ENCODE assay signal across 18 cellular contexts in the genomic region with DNA sequence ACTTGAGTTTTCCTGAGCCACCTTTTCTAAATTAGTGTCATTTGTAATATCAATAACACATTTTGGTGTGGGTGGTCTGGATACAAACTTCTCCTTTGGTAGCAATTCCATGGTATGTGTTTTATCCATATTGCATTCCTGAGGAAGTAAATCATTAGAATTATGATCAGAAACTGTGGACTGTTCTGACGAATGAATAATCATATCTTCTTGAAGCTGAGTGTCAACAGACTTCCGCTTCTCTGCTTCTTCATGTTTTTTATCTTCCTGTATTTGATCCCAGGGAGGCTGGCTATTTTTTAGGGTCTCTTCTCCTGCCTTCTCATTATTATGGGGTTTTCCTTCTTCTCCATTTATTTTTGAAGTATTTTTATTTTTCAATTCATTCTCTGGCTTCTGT.
DNase-seq lines count a peak whose midpoint lies in the region; ATAC-seq, FAIRE-seq and TF ChIP-seq lines count a peak whose summit lies in the region.
"Had no signal": no experiment of that assay in that cellular context is flagged by ENCODE, and none has a peak within 500 bp of the region (broad histone marks: within the 10 kb centered on the region; RNA-seq: fewer than 3 reads in every experiment).

No MANE protein-coding gene starts in this region.

- H3K27me3 Mint-ChIP-seq in activated CD4-positive, alpha-beta T cell treated with anti-CD3 and anti-CD28 coated beads for 36 hours: no peaks in the 10 kb centered on the region
- no peaks in the 10 kb centered on the region for H3K27me3 Mint-ChIP-seq in activated CD4-positive, alpha-beta T cell treated with anti-CD3 and anti-CD28 coated beads, Interleukin-2, amount 10 ng/mL, durations not matched to agents 7 days and 5 days
- no peaks in the 10 kb centered on the region for H3K27me3 Mint-ChIP-seq in nephron progenitor cell (ENCODE audit: low read depth, poor library complexity)

- POLR2A ChIA-PET in activated CD4-positive, alpha-beta T cell treated with anti-CD3 and anti-CD28 coated beads for 36 hours (lab: Charles Lee): no interaction called here
- POLR2A ChIA-PET in activated CD4-positive, alpha-beta T cell treated with anti-CD3 and anti-CD28 coated beads, Interleukin-2, amount 10 ng/mL, durations not matched to agents 7 days and 5 days (lab: Charles Lee): no interaction called here
- POLR2A ChIA-PET in GM12878 (lab: Charles Lee): no interaction called here

- no peak for TF ChIP-seq EP300 in GM12878 (IDR thresholded peaks at IDR 0.05; ENCODE audit: borderline replicate concordance in 1 of 2, control insufficient read depth in 1 of 2, low read depth in 2 of 2, low read length in 2 of 2)

- peaks cover 46% of the 10 kb centered on the region for H3K36me3 Mint-ChIP-seq in activated CD4-positive, alpha-beta T cell treated with anti-CD3 and anti-CD28 coated beads for 36 hours (ENCODE audit: low read depth)
- peaks cover 40% of the 10 kb centered on the region for H3K36me3 Mint-ChIP-seq in activated CD4-positive, alpha-beta T cell treated with anti-CD3 and anti-CD28 coated beads, Interleukin-2, amount 10 ng/mL, durations not matched to agents 7 days and 5 days (ENCODE audit: low read depth)
- peaks cover 58% of the 10 kb centered on the region for H3K36me3 Mint-ChIP-seq in nephron progenitor cell (ENCODE audit: low read depth)

- H3K9me3 Mint-ChIP-seq in activated CD4-positive, alpha-beta T cell treated with anti-CD3 and anti-CD28 coated beads for 36 hours (ENCODE audit: low read depth): no peaks in the 10 kb centered on the region
- peaks cover 3% of the 10 kb centered on the region for H3K9me3 Mint-ChIP-seq in activated CD4-positive, alpha-beta T cell treated with anti-CD3 and anti-CD28 coated beads, Interleukin-2, amount 10 ng/mL, durations not matched to agents 7 days and 5 days
- peaks cover 5% of the 10 kb centered on the region for H3K9me3 Mint-ChIP-seq in nephron progenitor cell

- intact Hi-C loops in activated CD4-positive, alpha-beta T cell treated with anti-CD3 and anti-CD28 coated beads for 36 hours (cut with DNase I, micrococcal nuclease): loop anchor here in 1 of 2 experiments (10.0 kb wide), 1 partner anchor 140 kb away; no protein-coding TSS in a partner anchor
- intact Hi-C loops in GM12878 (cut with micrococcal nuclease; ENCODE audit: unreplicated experiment): loop anchor here (5.0 kb wide), 2 partner anchors 163 to 303 kb away; no protein-coding TSS in a partner anchor

- H3K4me1 Mint-ChIP-seq in activated CD4-positive, alpha-beta T cell treated with anti-CD3 and anti-CD28 coated beads for 36 hours: peaks cover 53% of the 10 kb centered on the region
- peaks cover 37% of the 10 kb centered on the region for H3K4me1 Mint-ChIP-seq in activated CD4-positive, alpha-beta T cell treated with anti-CD3 and anti-CD28 coated beads, Interleukin-2, amount 10 ng/mL, durations not matched to agents 7 days and 5 days
- H3K4me1 Mint-ChIP-seq in nephron progenitor cell: peaks cover 24% of the 10 kb centered on the region

- in situ Hi-C loops in GM12878 (cut with MboI): no loop called here

- no peak overlapping the region for H3K4me2 ChIP-seq in GM12878 (ENCODE audit: control insufficient read depth, insufficient read depth)
- H3K4me2 ChIP-seq: A549 had no signal

- DNase-seq in activated CD4-positive, alpha-beta T cell treated with anti-CD3 and anti-CD28 coated beads for 36 hours: no peak
- DNase-seq in activated CD4-positive, alpha-beta T cell treated with anti-CD3 and anti-CD28 coated beads, Interleukin-2, amount 10 ng/mL, durations not matched to agents 7 days and 5 days: no peak
- DNase-seq in HL-60 (ENCODE audit: low read depth in 1 of 2, low spot score in 1 of 2) (no peak), GM12878 (ENCODE audit: low read depth, low spot score) (no peak), nephron progenitor cell (no peak), cerebellum (ENCODE audit: low spot score) (no peak), NCI-H2227 treated with DMSO at 0.1 percent for 48 hours (lab: John Stamatoyannopoulos, UW) (no peak)
- DNase-seq: amniotic stem cell; dorsolateral prefrontal cortex; HCEC 1CT; NCI-H1417 treated with DMSO at 0.1 percent for 48 hours; NCI-H446 treated with DMSO at 0.1 percent for 48 hours; OCI-M1; stimulated activated CD4-positive, alpha-beta T cell treated with anti-CD3 and anti-CD28 coated beads, Interleukin-1b, Interleukin-23, amount 100 ng/mL, for 48 hours had no signal

- TF ChIP-seq CTCF in HL-60 (IDR thresholded peaks at IDR 0.05; ENCODE audit: insufficient read depth, low read length) (no peak), GM12878 (IDR thresholded peaks at IDR 0.05 in 2 of 3, conservative IDR thresholded peaks at IDR 0.05 in 1 of 3; ENCODE audit: control insufficient read depth in 2 of 3, extremely low read depth in 1 of 3, insufficient read depth in 1 of 3, low read depth in 3 of 3, low read length in 3 of 3) (no peak), nephron progenitor cell (IDR thresholded peaks at IDR 0.05) (no peak)

- SMC1A ChIA-PET in GM12878 (lab: Charles Lee; ENCODE audit: uncharacterized antibody, unreplicated experiment): interaction anchor here (0.5 to 5.7 kb wide), 8 partner anchors 11 to 157 kb away, joined by 3 to 46 read pairs (median 6); no protein-coding TSS in a partner anchor

- no peak overlapping the region for H2AFZ ChIP-seq in GM12878 (ENCODE audit: control insufficient read depth, low read depth, low read length)

- no peak for FAIRE-seq in GM12878 (lab: Jason Lieb, UNC)
- FAIRE-seq: A549 had no signal

- H3K4me3 Mint-ChIP-seq in activated CD4-positive, alpha-beta T cell treated with anti-CD3 and anti-CD28 coated beads for 36 hours: no peak overlapping the region
- no peak overlapping the region for H3K4me3 Mint-ChIP-seq in activated CD4-positive, alpha-beta T cell treated with anti-CD3 and anti-CD28 coated beads, Interleukin-2, amount 10 ng/mL, durations not matched to agents 7 days and 5 days
- no peak overlapping the region for H3K4me3 Mint-ChIP-seq in nephron progenitor cell
- H3K4me3 Mint-ChIP-seq: WTC11 had no signal

- CTCF ChIA-PET in activated CD4-positive, alpha-beta T cell treated with anti-CD3 and anti-CD28 coated beads for 36 hours (lab: Charles Lee): interaction anchor here (1.0 to 5.4 kb wide), 5 partner anchors 10 to 506 kb away, joined by 3 to 28 read pairs (median 4); no protein-coding TSS in a partner anchor
- CTCF ChIA-PET in activated CD4-positive, alpha-beta T cell treated with anti-CD3 and anti-CD28 coated beads, Interleukin-2, amount 10 ng/mL, durations not matched to agents 7 days and 5 days (lab: Charles Lee): interaction anchor here (1.0 to 1.4 kb wide), 3 partner anchors 10 to 24 kb away, joined by 3 read pairs; no protein-coding TSS in a partner anchor
- CTCF ChIA-PET in GM12878 (lab: Yijun Ruan, JAX): interaction anchor here (0.6 to 7.8 kb wide), 7 partner anchors 28 to 506 kb away, joined by 3 to 90 read pairs (median 4); no protein-coding TSS in a partner anchor

- H3K36me3 ChIP-seq in GM12878 (ENCODE audit: control insufficient read depth in 2 of 2, insufficient read depth in 2 of 2, low read length in 1 of 2): peaks cover 2 to 22% of the 10 kb centered on the region in 2 experiments

- peaks cover 48% of the 10 kb centered on the region for H3K79me2 ChIP-seq in GM12878 (ENCODE audit: control insufficient read depth, insufficient read depth, low read length)

- peak overlapping the region; percentile 58 for H3K27ac Mint-ChIP-seq in activated CD4-positive, alpha-beta T cell treated with anti-CD3 and anti-CD28 coated beads for 36 hours
- H3K27ac Mint-ChIP-seq in activated CD4-positive, alpha-beta T cell treated with anti-CD3 and anti-CD28 coated beads, Interleukin-2, amount 10 ng/mL, durations not matched to agents 7 days and 5 days: no peak overlapping the region
- peak overlapping the region; percentile 24 for H3K27ac Mint-ChIP-seq in nephron progenitor cell

- peak overlapping the region; percentile 36 for H3K27ac ChIP-seq in HL-60 (replicated peaks)
- H3K27ac ChIP-seq in GM12878 (ENCODE audit: control insufficient read depth, insufficient read depth): no peak overlapping the region
- H3K27ac ChIP-seq: A549 had no signal

- BruUV-seq in GM12878 (replicated peaks; lab: Mats Ljungman, UMichigan): TSS peak; percentile 53

- TF ChIP-seq POLR2A in GM12878 (IDR thresholded peaks at IDR 0.05; ENCODE audit: low read depth, low read length): no peak

- WGBS in GM12878 (ENCODE audit: insufficient coverage, insufficient replicate concordance, low lambda C conversion rate, missing lambda C conversion rate): 76% methylated on average over 2 of the region's 2 CpGs

- no peaks in the 10 kb centered on the region for H3K27me3 ChIP-seq in HL-60 (ENCODE audit: insufficient read depth, poor library complexity, severe bottlenecking)
- no peaks in the 10 kb centered on the region for H3K27me3 ChIP-seq in GM12878 (replicated peaks in 1 of 2; ENCODE audit: control insufficient read depth in 2 of 2, insufficient read depth in 2 of 2, low read length in 1 of 2)
- H3K27me3 ChIP-seq: dorsolateral prefrontal cortex had no signal

- RAD21 ChIA-PET in GM12878 (lab: Charles Lee; ENCODE audit: unreplicated experiment): interaction anchor here (0.6 to 4.8 kb wide), 3 partner anchors 40 to 413 kb away, joined by 3 to 33 read pairs (median 3); no protein-coding TSS in a partner anchor

- TF ChIP-seq RAD21 in GM12878 (IDR thresholded peaks at IDR 0.05; ENCODE audit: insufficient read depth, low read depth, low read length): no peak

- H3K4me1 ChIP-seq in GM12878 (ENCODE audit: control insufficient read depth, insufficient read depth, low read length): peaks cover 8% of the 10 kb centered on the region

- H3K9ac ChIP-seq in GM12878 (ENCODE audit: control insufficient read depth, insufficient read depth, low read length): no peak overlapping the region

- no peak for ATAC-seq in activated CD4-positive, alpha-beta T cell treated with anti-CD3 and anti-CD28 coated beads for 36 hours
- ATAC-seq in GM12878 (no peak), GM21526 (IDR thresholded peaks at IDR 0.05; ENCODE audit: low FRiP score, unreplicated experiment) (no peak)
- ATAC-seq: A549, left lobe of liver, WTC11 had no signal

- no peaks in the 10 kb centered on the region for H4K20me1 ChIP-seq in GM12878 (ENCODE audit: control insufficient read depth, insufficient read depth)

- H3K4me3 ChIP-seq in HL-60 (replicated peaks; ENCODE audit: insufficient read depth, low read length): no peak overlapping the region
- no peak overlapping the region for H3K4me3 ChIP-seq in GM12878
- H3K4me3 ChIP-seq: A549, dorsolateral prefrontal cortex had no signal

- H3K9me3 ChIP-seq in GM12878 (replicated peaks; ENCODE audit: control insufficient read depth, insufficient read depth, low read length): peaks cover 5% of the 10 kb centered on the region; the same call in 2 of the 3 replicates
- H3K9me3 ChIP-seq: A549 had no signal

TF ChIP-seq in GM12878, 131 proteins besides CTCF, POLR2A, EP300 and RAD21 (continues in another document):
- TF ChIP-seq EGR1 (IDR thresholded peaks at IDR 0.05; ENCODE audit: borderline replicate concordance in 1 of 2, low read depth in 2 of 2, low read length in 2 of 2) (no peak), RAD51 (IDR thresholded peaks at IDR 0.05) (no peak), FOS (IDR thresholded peaks at IDR 0.05; ENCODE audit: borderline replicate concordance, extremely low read depth, insufficient read length) (no peak)
